In genomic region chr11:44947114-44947513, GRCh38 we compare ENCODE assay signal across 1 cellular context.
TF ChIP-seq lines count a peak whose summit lies in the region.

No MANE protein-coding gene starts in this region.

TF ChIP-seq in HepG2, 621 proteins besides CTCF, POLR2A, EP300 and RAD21:
- TF ChIP-seq ZBTB8A (CRISPR knock-in tag; IDR thresholded peaks at IDR 0.05; ENCODE audit: borderline replicate concordance, low read depth): no peak
- TF ChIP-seq CREB1 (IDR thresholded peaks at IDR 0.05): peak; percentile 54; the same call in 1 of the 2 replicates
- TF ChIP-seq CREB1 (CRISPR knock-in tag; IDR thresholded peaks at IDR 0.05): no peak
TF ChIP-seq in HepG2: peak in this region for 1.
